ENCODE assay signal across 19 cellular contexts in the genomic region with DNA sequence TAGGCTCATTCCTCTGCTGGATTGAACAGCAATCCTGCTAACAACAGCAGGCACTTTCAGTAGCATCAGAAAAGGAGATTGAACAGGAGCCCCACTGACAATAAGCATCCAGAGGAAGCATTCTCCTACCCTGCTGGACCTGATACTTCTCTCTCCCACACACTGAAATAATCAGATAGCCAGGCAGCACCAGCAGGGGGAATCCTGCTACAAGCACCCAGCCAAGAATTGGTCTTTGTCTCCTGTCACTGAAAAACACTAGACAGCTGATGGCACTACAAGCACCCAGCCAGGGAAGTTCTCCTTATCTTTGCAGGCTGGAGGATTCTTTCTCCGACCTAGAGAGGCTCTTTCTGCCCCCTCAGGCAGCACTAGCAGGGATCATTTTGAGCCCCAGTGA.
DNase-seq lines count a peak whose midpoint lies in the region; TF ChIP-seq lines count a peak whose summit lies in the region.
"Had no signal": no experiment of that assay in that cellular context is flagged by ENCODE, and none has a peak within 500 bp of the region (broad histone marks: within the 10 kb centered on the region; RNA-seq: fewer than 3 reads in every experiment).

No MANE protein-coding gene starts in this region.

- peaks cover 2% of the 10 kb centered on the region for H3K27me3 Mint-ChIP-seq in neural progenitor cell (ENCODE audit: insufficient read depth, low read depth)
- H3K27me3 Mint-ChIP-seq: stimulated activated naive B cell treated with anti-CD40 and anti-IgM and Interleukin-4, amounts not matched to agents 10 μg/mL and 1 μg/mL and 100 μg/mL, for 72 hours had no signal

- no peak overlapping the region for H3K4me3 Mint-ChIP-seq in neural progenitor cell
- H3K4me3 Mint-ChIP-seq: CD14-positive monocyte; neural crest cell; stimulated activated naive B cell treated with anti-CD40 and anti-IgM and Interleukin-4, amounts not matched to agents 10 μg/mL and 1 μg/mL and 100 μg/mL, for 72 hours had no signal

- H3K4me1 ChIP-seq in OCI-LY3 (ENCODE audit: low read length) (peaks cover 12% of the 10 kb centered on the region; the same call in 1 of the 2 replicates), neural progenitor cell (no peaks in the 10 kb centered on the region)
- H3K4me1 ChIP-seq: heart left ventricle, thyroid gland had no signal

- in situ Hi-C loops in GM13977 (cut with MboI; ENCODE audit: low pct_unique_long_range_greater_than_20kb, low sequenced_read_pairs, unreplicated experiment), result no loop called here

- no peak for DNase-seq in GM13977 (ENCODE audit: low spot score)
- DNase-seq in epithelial cell of proximal tubule (ENCODE audit: low read depth), result no peak
- peak; percentile 15 for DNase-seq in neural progenitor cell (ENCODE audit: low spot score)
- DNase-seq in A172 (ENCODE audit: low spot score), result no peak
- no peak for DNase-seq in glomerular visceral epithelial cell (ENCODE audit: extremely low spot score)
- no peak for DNase-seq in SK-N-DZ (ENCODE audit: low spot score)
- DNase-seq: activated naive CD4-positive, alpha-beta T cell treated with anti-CD3 and anti-CD28 coated beads, Interleukin-2, amount 50 U/mL, for 16 hours; DMS 273 treated with DMSO at 0.1 percent for 48 hours; heart left ventricle; IMR-90; kidney glomerular epithelial cell; midbrain; NCI-H2029 treated with DMSO at 0.1 percent for 48 hours; NCI-H510A treated with DMSO at 0.1 percent for 48 hours; stimulated activated naive B cell treated with anti-CD40 and anti-IgM and Interleukin-4, amounts not matched to agents 10 μg/mL and 1 μg/mL and 100 μg/mL, for 72 hours; thyroid gland had no signal

- H3K9ac ChIP-seq in OCI-LY3 (ENCODE audit: low read length) (no peak overlapping the region), neural progenitor cell (no peak overlapping the region)

- no peaks in the 10 kb centered on the region for H3K36me3 Mint-ChIP-seq in neural progenitor cell
- H3K36me3 Mint-ChIP-seq: CD14-positive monocyte; stimulated activated naive B cell treated with anti-CD40 and anti-IgM and Interleukin-4, amounts not matched to agents 10 μg/mL and 1 μg/mL and 100 μg/mL, for 72 hours had no signal

- H3K27me3 ChIP-seq in OCI-LY3 (ENCODE audit: low read depth, low read length) (no peaks in the 10 kb centered on the region), neural progenitor cell (no peaks in the 10 kb centered on the region)
- H3K27me3 ChIP-seq: heart left ventricle, thyroid gland had no signal

- H3K9me3 Mint-ChIP-seq in neural progenitor cell, result peaks cover 5% of the 10 kb centered on the region

- H3K4me1 Mint-ChIP-seq in neural progenitor cell, result no peaks in the 10 kb centered on the region
- H3K4me1 Mint-ChIP-seq: CD14-positive monocyte; neural crest cell; stimulated activated naive B cell treated with anti-CD40 and anti-IgM and Interleukin-4, amounts not matched to agents 10 μg/mL and 1 μg/mL and 100 μg/mL, for 72 hours had no signal

- H2AFZ ChIP-seq in OCI-LY3 (ENCODE audit: low read depth, low read length), result 0 out of 2 replicates have a peak overlapping the region, but pooled peaks have one; percentile 64
- no peak overlapping the region for H2AFZ ChIP-seq in neural progenitor cell (replicated peaks)

- H3K27ac Mint-ChIP-seq in neural progenitor cell, result no peak overlapping the region
- H3K27ac Mint-ChIP-seq: CD14-positive monocyte; stimulated activated naive B cell treated with anti-CD40 and anti-IgM and Interleukin-4, amounts not matched to agents 10 μg/mL and 1 μg/mL and 100 μg/mL, for 72 hours had no signal

- H4K20me1 ChIP-seq in OCI-LY3 (ENCODE audit: insufficient read depth, low read length) (no peaks in the 10 kb centered on the region), neural progenitor cell (ENCODE audit: low read depth) (no peaks in the 10 kb centered on the region)

- H3K4me3 ChIP-seq in OCI-LY3 (ENCODE audit: low read length) (no peak overlapping the region), epithelial cell of proximal tubule (ENCODE audit: low read depth, low read length) (no peak overlapping the region), neural progenitor cell (no peak overlapping the region)
- H3K4me3 ChIP-seq: heart left ventricle, thyroid gland had no signal

- no peaks in the 10 kb centered on the region for H3K79me2 ChIP-seq in OCI-LY3 (ENCODE audit: low read length)
- H3K79me2 ChIP-seq in neural progenitor cell (ENCODE audit: low read depth), result no peaks in the 10 kb centered on the region

- peaks cover 10% of the 10 kb centered on the region for H3F3A ChIP-seq in neural progenitor cell (ENCODE audit: low read depth)

- H3K4me2 ChIP-seq in OCI-LY3 (ENCODE audit: low read length), result 0 out of 2 replicates have a peak overlapping the region, but pooled peaks have one; percentile 5
- H3K4me2 ChIP-seq in neural progenitor cell, result no peak overlapping the region

- H3K36me3 ChIP-seq in OCI-LY3 (replicated peaks; ENCODE audit: low read depth, low read length), result no peaks in the 10 kb centered on the region
- no peaks in the 10 kb centered on the region for H3K36me3 ChIP-seq in neural progenitor cell
- H3K36me3 ChIP-seq: heart left ventricle, thyroid gland had no signal

- H3K27ac ChIP-seq in OCI-LY3 (ENCODE audit: low read length) (no peak overlapping the region), neural progenitor cell (no peak overlapping the region)
- H3K27ac ChIP-seq: heart left ventricle, thyroid gland had no signal

- TF ChIP-seq CTCF in GM13977 (IDR thresholded peaks at IDR 0.05; ENCODE audit: extremely low read depth, insufficient read depth, missing control alignments) (peak; percentile 7), OCI-LY3 (IDR thresholded peaks at IDR 0.05; ENCODE audit: low read depth, low read length) (peak; percentile 44), epithelial cell of proximal tubule (conservative IDR thresholded peaks at IDR 0.05; ENCODE audit: low read depth, low read length) (peak; percentile 24), neural progenitor cell (IDR thresholded peaks at IDR 0.05) (peak; percentile 16)

- H3K9me3 ChIP-seq in OCI-LY3 (ENCODE audit: insufficient read depth, low read length) (no peaks in the 10 kb centered on the region; the same call in 1 of the 2 replicates), neural progenitor cell (ENCODE audit: low read depth) (peaks cover 3% of the 10 kb centered on the region)
- H3K9me3 ChIP-seq: thyroid gland had no signal
